8 cellular contexts compared by ENCODE assay signal in the genomic region with DNA sequence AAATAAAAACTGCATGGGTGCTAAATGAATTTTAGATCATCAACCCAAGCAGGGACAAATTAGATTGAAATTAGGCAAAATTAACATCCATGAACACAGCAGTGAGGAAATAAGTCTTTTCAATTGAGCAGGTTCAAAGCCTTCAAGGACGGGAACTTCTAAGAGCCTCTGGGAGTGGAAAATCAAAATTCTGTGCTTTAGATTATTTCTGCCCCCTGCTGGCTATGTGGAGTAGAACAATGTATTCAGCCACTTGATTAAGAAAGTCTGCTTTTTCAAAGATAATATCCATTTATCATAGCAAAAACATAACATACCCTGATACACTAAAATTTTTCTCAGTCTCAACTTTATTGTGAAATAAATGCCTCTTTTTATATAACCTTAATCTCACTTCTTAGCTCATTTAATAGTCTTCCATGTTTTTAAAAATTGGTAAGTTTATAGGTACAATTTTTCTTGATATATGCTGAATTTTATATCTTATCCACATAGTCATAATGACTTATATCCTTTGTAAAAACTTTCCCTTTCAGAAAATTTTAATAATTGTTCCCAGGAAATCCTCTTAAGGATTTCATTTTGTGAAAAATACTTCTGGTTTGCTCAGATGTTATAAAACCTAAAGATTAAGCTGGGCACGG. TPM values are rescaled to one million over a fixed set of nuclear protein-coding genes. Genes with fewer than 3 reads are reported as not detected.
DNase-seq lines count a peak whose midpoint lies in the region; ATAC-seq, FAIRE-seq and TF ChIP-seq lines count a peak whose summit lies in the region.

No MANE protein-coding gene starts in this region.

- H3K4me3 Mint-ChIP-seq in stimulated activated memory B cell treated with anti-CD40 and anti-IgM and Interleukin-4, amounts not matched to agents 10 μg/mL and 1 μg/mL and 100 μg/mL, for 72 hours: no peak overlapping the region

- H3K27ac Mint-ChIP-seq in stimulated activated memory B cell treated with anti-CD40 and anti-IgM and Interleukin-4, amounts not matched to agents 10 μg/mL and 1 μg/mL and 100 μg/mL, for 72 hours: no peak overlapping the region

- H3K27me3 Mint-ChIP-seq in stimulated activated memory B cell treated with anti-CD40 and anti-IgM and Interleukin-4, amounts not matched to agents 10 μg/mL and 1 μg/mL and 100 μg/mL, for 72 hours: no peaks in the 10 kb centered on the region

- H3K36me3 ChIP-seq in pancreas: peaks cover 0 to 6% (median 2%) of the 10 kb centered on the region in 3 donors

- FAIRE-seq in pancreas (lab: Jason Lieb, UNC): peak; percentile 87

- H3K27ac ChIP-seq in pancreas: no peak overlapping the region

- ATAC-seq in pancreas (peak; percentile 81 to 95 (median 91)), HG03196 (IDR thresholded peaks at IDR 0.05; ENCODE audit: unreplicated experiment) (no peak)
- ATAC-seq in stimulated activated memory B cell treated with anti-CD40 and anti-IgM and Interleukin-4, amounts not matched to agents 10 μg/mL and 1 μg/mL and 100 μg/mL, for 72 hours: no peak

- H3K36me3 Mint-ChIP-seq in stimulated activated memory B cell treated with anti-CD40 and anti-IgM and Interleukin-4, amounts not matched to agents 10 μg/mL and 1 μg/mL and 100 μg/mL, for 72 hours: peaks cover 17% of the 10 kb centered on the region

- peak; percentile 57 to 73 (median 68) for TF ChIP-seq CTCF in pancreas (IDR thresholded peaks at IDR 0.05)

- intact Hi-C loops in pancreas (cut with DNase I): loop anchor here in 2 of 3 donors (5.0 to 10.0 kb wide), 2 partner anchors 315 to 317 kb away; partner anchors contain the start of gene PITPNC1 (in 1 of the 2)

- no peak overlapping the region for H3K4me3 ChIP-seq in pancreas

- H3K27me3 ChIP-seq in pancreas: no peaks in the 10 kb centered on the region

- no peaks in the 10 kb centered on the region for H3K4me1 ChIP-seq in pancreas

- no peaks in the 10 kb centered on the region for H3K9me3 ChIP-seq in pancreas

- no peaks in the 10 kb centered on the region for H3K4me1 Mint-ChIP-seq in stimulated activated memory B cell treated with anti-CD40 and anti-IgM and Interleukin-4, amounts not matched to agents 10 μg/mL and 1 μg/mL and 100 μg/mL, for 72 hours

- H3K9me3 Mint-ChIP-seq in stimulated activated memory B cell treated with anti-CD40 and anti-IgM and Interleukin-4, amounts not matched to agents 10 μg/mL and 1 μg/mL and 100 μg/mL, for 72 hours: no peaks in the 10 kb centered on the region

- WGBS in pancreas, 2 donors: 24 to 39% methylated on average over 2 of the region's 2 CpGs

- peak; percentile 85 for DNase-seq in DMS 273 (lab: John Stamatoyannopoulos, UW; ENCODE audit: unreplicated experiment)
- DNase-seq in HuH-7 (ENCODE audit: low spot score): peak; percentile 54
- DNase-seq in NOMO-1 (lab: John Stamatoyannopoulos, UW; ENCODE audit: unreplicated experiment in 2 of 2): peak; percentile 6 to 62
- peak; percentile 41 for DNase-seq in activated CD8-positive, alpha-beta memory T cell treated with anti-CD3 and anti-CD28 coated beads, Interleukin-2, amount 50 U/mL, for 4 hours
- DNase-seq in foreskin melanocyte: peak; percentile 54
- peak in 3 of 6 donors; percentile 31 to 60 (median 41) for DNase-seq in pancreas

RNA-seq across cellular contexts. Expression of gene NOL11, which starts 28.1 kb away (rescaled TPM):
- 10 to 100 TPM in 5 of 6 donors, 1 to 10 TPM in 1; 8.3 to 19.1 (median 13.3) TPM for total RNA-seq in pancreas
- 10 to 100 TPM; 19.7 to 28.0 TPM for polyA plus RNA-seq in pancreas

Comparison
In these comparisons a context has a peak if more than half of its experiments do, and no peak if none do; other contexts are left out.
1. ATAC-seq: peak in pancreas (4 of 4); none in stimulated activated memory B cell treated with anti-CD40 and anti-IgM and Interleukin-4, amounts not matched to agents 10 μg/mL and 1 μg/mL and 100 μg/mL, for 72 hours (single experiment) and HG03196 (single experiment).